13 cellular contexts compared by ENCODE assay signal in the genomic region with DNA sequence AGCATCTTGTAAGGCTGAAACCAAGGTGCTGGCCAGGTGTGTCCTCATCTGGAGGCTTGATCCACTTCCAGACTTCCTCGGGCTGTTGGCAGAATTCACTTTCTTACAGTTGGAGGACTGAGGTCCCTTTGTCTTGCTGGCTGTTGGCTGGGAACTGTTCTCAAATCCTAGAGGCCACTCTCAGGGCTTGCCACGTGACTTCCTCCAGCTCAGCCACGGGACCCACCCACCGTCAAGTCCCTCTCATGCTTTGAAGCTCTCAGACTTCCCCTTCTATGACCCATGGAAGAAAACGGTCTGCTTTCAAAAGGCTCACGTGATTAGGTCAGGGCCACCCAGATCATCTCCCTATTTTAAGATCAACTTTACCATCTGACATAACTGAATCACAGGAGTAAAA.
A peak's percentile ranks its signal among the peaks of the same experiment; 100 is the strongest.
DNase-seq lines count a peak whose midpoint lies in the region; ATAC-seq and TF ChIP-seq lines count a peak whose summit lies in the region.
"Had no signal": no experiment of that assay in that cellular context is flagged by ENCODE, and none has a peak within 500 bp of the region (broad histone marks: within the 10 kb centered on the region; RNA-seq: fewer than 3 reads in every experiment).

No MANE protein-coding gene starts in this region.

- H3K79me2 ChIP-seq in OCI-LY3 (ENCODE audit: low read length): no peaks in the 10 kb centered on the region

- peak overlapping the region; percentile 85 for H2AFZ ChIP-seq in OCI-LY3 (ENCODE audit: low read depth, low read length)

- no peak overlapping the region for H3K4me3 Mint-ChIP-seq in T-helper 1 cell treated with Interleukin-12 subunit alpha and Interleukin-12 subunit beta and Interleukin-4 antibody, amounts not matched to agents 30 μg/mL and 1 μg/mL, for 36 hours
- H3K4me3 Mint-ChIP-seq in memory B cell: no peak overlapping the region
- H3K4me3 Mint-ChIP-seq: activated T-helper 1 cell treated with anti-CD3 and anti-CD28 coated beads, Interleukin-12 subunit alpha, Interleukin-12 subunit beta, Interleukin-2, Interleukin-4 antibody, amounts not matched to agents 30 ng/mL and 10 ng/mL and 1 ng/mL, durations not matched to agents 14 hours and 24 hours and 36 hours had no signal

- TF ChIP-seq CTCF in OCI-LY3 (IDR thresholded peaks at IDR 0.05; ENCODE audit: low read depth, low read length) (no peak), right atrium auricular region (IDR thresholded peaks at IDR 0.05) (no peak)

- H3K36me3 ChIP-seq in OCI-LY3 (replicated peaks; ENCODE audit: low read depth, low read length): peaks cover 11% of the 10 kb centered on the region
- no peaks in the 10 kb centered on the region for H3K36me3 ChIP-seq in right atrium auricular region
- H3K36me3 ChIP-seq: neutrophil, upper lobe of left lung had no signal

- H3K4me3 ChIP-seq in OCI-LY3 (ENCODE audit: low read length): no peak overlapping the region
- no peak overlapping the region for H3K4me3 ChIP-seq in right atrium auricular region
- H3K4me3 ChIP-seq: upper lobe of left lung had no signal

- DNase-seq in T-helper 1 cell (no peak), memory B cell (ENCODE audit: low spot score in 2 of 2) (no peak), right atrium auricular region (ENCODE audit: low spot score) (no peak), NCI-H345 (lab: John Stamatoyannopoulos, UW) (no peak), COLO668 (lab: John Stamatoyannopoulos, UW; ENCODE audit: unreplicated experiment) (no peak)
- DNase-seq: DMS 273 treated with DMSO at 0.1 percent for 48 hours; stimulated activated CD4-positive, alpha-beta T cell treated with anti-CD3 and anti-CD28 coated beads, Interleukin-12 subunit alpha, Interleukin-12 subunit beta, amount 100 ng/mL, for 4 hours had no signal

- H3K9me3 Mint-ChIP-seq in T-helper 1 cell treated with Interleukin-12 subunit alpha and Interleukin-12 subunit beta and Interleukin-4 antibody, amounts not matched to agents 30 μg/mL and 1 μg/mL, for 36 hours: no peaks in the 10 kb centered on the region
- peaks cover 1% of the 10 kb centered on the region for H3K9me3 Mint-ChIP-seq in memory B cell

- no peaks in the 10 kb centered on the region for H3K36me3 Mint-ChIP-seq in T-helper 1 cell treated with Interleukin-12 subunit alpha and Interleukin-12 subunit beta and Interleukin-4 antibody, amounts not matched to agents 30 μg/mL and 1 μg/mL, for 36 hours (ENCODE audit: low read depth)
- H3K36me3 Mint-ChIP-seq in memory B cell: peaks cover 1% of the 10 kb centered on the region

- H3K27ac Mint-ChIP-seq in T-helper 1 cell treated with Interleukin-12 subunit alpha and Interleukin-12 subunit beta and Interleukin-4 antibody, amounts not matched to agents 30 μg/mL and 1 μg/mL, for 36 hours: peak overlapping the region; percentile 19
- no peak overlapping the region for H3K27ac Mint-ChIP-seq in memory B cell
- H3K27ac Mint-ChIP-seq: activated T-helper 1 cell treated with anti-CD3 and anti-CD28 coated beads, Interleukin-12 subunit alpha, Interleukin-12 subunit beta, Interleukin-2, Interleukin-4 antibody, amounts not matched to agents 30 ng/mL and 10 ng/mL and 1 ng/mL, durations not matched to agents 14 hours and 24 hours and 36 hours had no signal

- peaks cover 12% of the 10 kb centered on the region for H3K4me1 Mint-ChIP-seq in T-helper 1 cell treated with Interleukin-12 subunit alpha and Interleukin-12 subunit beta and Interleukin-4 antibody, amounts not matched to agents 30 μg/mL and 1 μg/mL, for 36 hours (ENCODE audit: low read depth)
- H3K4me1 Mint-ChIP-seq in memory B cell: peaks cover 7% of the 10 kb centered on the region

- H3K4me1 ChIP-seq in OCI-LY3 (ENCODE audit: low read length) (peaks cover 18% of the 10 kb centered on the region), right atrium auricular region (peaks cover 3 to 4% of the 10 kb centered on the region in 2 donors)

- H3K27ac ChIP-seq in OCI-LY3 (ENCODE audit: low read length) (no peak overlapping the region), right atrium auricular region (no peak overlapping the region)
- H3K27ac ChIP-seq: neutrophil, upper lobe of left lung had no signal

- no peaks in the 10 kb centered on the region for H3K27me3 Mint-ChIP-seq in T-helper 1 cell treated with Interleukin-12 subunit alpha and Interleukin-12 subunit beta and Interleukin-4 antibody, amounts not matched to agents 30 μg/mL and 1 μg/mL, for 36 hours (ENCODE audit: low read depth)
- H3K27me3 Mint-ChIP-seq in memory B cell: no peaks in the 10 kb centered on the region

- ATAC-seq in GM21381 (IDR thresholded peaks at IDR 0.05; ENCODE audit: unreplicated experiment) (peak; percentile 47), memory B cell (ENCODE audit: low read depth) (peak; percentile 70)

- no peaks in the 10 kb centered on the region for H3K27me3 ChIP-seq in OCI-LY3 (ENCODE audit: low read depth, low read length)
- H3K27me3 ChIP-seq in right atrium auricular region: no peaks in the 10 kb centered on the region
- H3K27me3 ChIP-seq: neutrophil, upper lobe of left lung had no signal

- H3K9ac ChIP-seq in OCI-LY3 (ENCODE audit: low read length): no peak overlapping the region

- H3K4me2 ChIP-seq in OCI-LY3 (ENCODE audit: low read length): peak overlapping the region; percentile 4

- H4K20me1 ChIP-seq in OCI-LY3 (ENCODE audit: insufficient read depth, low read length): no peaks in the 10 kb centered on the region

- H3K9me3 ChIP-seq in OCI-LY3 (ENCODE audit: insufficient read depth, low read length) (peaks cover 2% of the 10 kb centered on the region; the same call in 1 of the 2 replicates), right atrium auricular region (no peaks in the 10 kb centered on the region)
- H3K9me3 ChIP-seq: neutrophil, upper lobe of left lung had no signal
